ENCODE assay signal across 9 cellular contexts in genomic region chr16:88773812-88774291, GRCh38. TPM values are rescaled to one million over a fixed set of nuclear protein-coding genes. Genes with fewer than 3 reads are reported as not detected.
DNase-seq lines count a peak whose midpoint lies in the region; ATAC-seq and TF ChIP-seq lines count a peak whose summit lies in the region.
"Had no signal": no experiment of that assay in that cellular context is flagged by ENCODE, and none has a peak within 500 bp of the region (broad histone marks: within the 10 kb centered on the region; RNA-seq: fewer than 3 reads in every experiment).

No MANE protein-coding gene starts in this region.

- ATAC-seq in GM21447 (IDR thresholded peaks at IDR 0.05; ENCODE audit: unreplicated experiment): no peak
- no peak for ATAC-seq in naive thymus-derived CD8-positive, alpha-beta T cell
- ATAC-seq: T-cell had no signal

- TF ChIP-seq CTCF in fibroblast of the aortic adventitia (IDR thresholded peaks at IDR 0.05; ENCODE audit: insufficient read depth, low read length) (no peak), dorsolateral prefrontal cortex (IDR thresholded peaks at IDR 0.05 in 54 of 56, conservative IDR thresholded peaks at IDR 0.05 in 2 of 56; ENCODE audit: low read depth in 1 of 56, partially characterized antibody in 56 of 56) (no peak)

- H3K4me3 ChIP-seq in fibroblast of the aortic adventitia (ENCODE audit: low read depth, low read length) (peak overlapping the region; percentile 25), dorsolateral prefrontal cortex (no peak overlapping the region)

- H3K27me3 ChIP-seq in dorsolateral prefrontal cortex: no peaks in the 10 kb centered on the region

- no peak overlapping the region for H3K4me3 Mint-ChIP-seq in naive thymus-derived CD8-positive, alpha-beta T cell
- H3K4me3 Mint-ChIP-seq: T-cell had no signal

- H3K27me3 Mint-ChIP-seq in naive thymus-derived CD8-positive, alpha-beta T cell: no peaks in the 10 kb centered on the region
- H3K27me3 Mint-ChIP-seq: T-cell had no signal

- H3K27ac ChIP-seq in dorsolateral prefrontal cortex: peak overlapping the region in 1 of 59 donors; percentile 41

- no peaks in the 10 kb centered on the region for H3K36me3 Mint-ChIP-seq in naive thymus-derived CD8-positive, alpha-beta T cell
- H3K36me3 Mint-ChIP-seq: T-cell had no signal

- intact Hi-C loops in dorsolateral prefrontal cortex (cut with DNase I): no loop called here

- H3K4me1 Mint-ChIP-seq in naive thymus-derived CD8-positive, alpha-beta T cell: peaks cover 6 to 34% (median 32%) of the 10 kb centered on the region in 4 donors

- DNase-seq in ELF-1 (ENCODE audit: low read depth, low spot score) (peak; percentile 57), SK-N-DZ (ENCODE audit: low spot score) (peak; percentile 65), fibroblast of the aortic adventitia (ENCODE audit: low read depth) (peak; percentile 63), renal cortical epithelial cell (ENCODE audit: low read depth) (peak; percentile 29), dorsolateral prefrontal cortex (no peak), NCI-H345 (lab: John Stamatoyannopoulos, UW) (no peak)
- DNase-seq in naive thymus-derived CD8-positive, alpha-beta T cell: no peak
- DNase-seq: T-cell had no signal

- POLR2A ChIA-PET in naive thymus-derived CD8-positive, alpha-beta T cell (lab: Charles Lee): interaction anchor here (1.1 to 2.0 kb wide), 2 partner anchors 11 to 29 kb away, joined by 3 to 8 read pairs; partner anchors contain the start of gene PIEZO1

- peak overlapping the region in 3 of 10 donors; percentile 59 to 76 (median 67) for H3K27ac Mint-ChIP-seq in naive thymus-derived CD8-positive, alpha-beta T cell

- no peaks in the 10 kb centered on the region for H3K9me3 Mint-ChIP-seq in naive thymus-derived CD8-positive, alpha-beta T cell
- H3K9me3 Mint-ChIP-seq: T-cell had no signal

RNA-seq across cellular contexts. Expression of gene PIEZO1, which starts 11.2 kb away (rescaled TPM):
- 37.9 and 52.7 TPM in 2 replicates for polyA plus RNA-seq in SK-N-DZ (2014; cell fraction: cytosol; rRNA removed)
- polyA plus RNA-seq in SK-N-DZ (2014; cell fraction: nucleus; rRNA removed): 213 and 283 TPM in 2 replicates
- total RNA-seq in fibroblast of the aortic adventitia (ENCODE audit: low replicate concordance): 143 and 150 TPM in 2 replicates
- 147 and 282 TPM in 2 replicates for total RNA-seq in renal cortical epithelial cell
- 10 to 100 TPM; 90.0 to 94.5 TPM for total RNA-seq in naive thymus-derived CD8-positive, alpha-beta T cell
- 1 to 10 TPM; 2.4 to 8.4 (median 5.7) TPM for polyA plus RNA-seq in naive thymus-derived CD8-positive, alpha-beta T cell
- total RNA-seq in dorsolateral prefrontal cortex: 10 to 100 TPM; 14.6 to 86.5 (median 34.6) TPM

RNA-seq across cellular contexts. Expression of gene CDT1, which starts 29.7 kb away (rescaled TPM):
- polyA plus RNA-seq in SK-N-DZ (2014; cell fraction: cytosol; rRNA removed): 77.2 and 112 TPM in 2 replicates
- polyA plus RNA-seq in SK-N-DZ (2014; cell fraction: nucleus; rRNA removed): 39.4 and 47.6 TPM in 2 replicates
- 0.82 and 26.8 TPM in 2 replicates for total RNA-seq in fibroblast of the aortic adventitia (ENCODE audit: low replicate concordance)
- 1.1 and 7.6 TPM in 2 replicates for total RNA-seq in renal cortical epithelial cell
- under 1 TPM in 1 of 2 experiments, not detected in 1; 0.74 TPM for total RNA-seq in naive thymus-derived CD8-positive, alpha-beta T cell
- polyA plus RNA-seq in naive thymus-derived CD8-positive, alpha-beta T cell: under 1 TPM; 0.13 to 0.46 (median 0.26) TPM
- total RNA-seq in dorsolateral prefrontal cortex: 1 to 10 TPM in 106 of 120 experiments, under 1 TPM in 14; 0.49 to 5.3 (median 2.0) TPM

RNA-seq across cellular contexts. Expression of gene APRT, which starts 37.9 kb away (rescaled TPM):
- polyA plus RNA-seq in SK-N-DZ (2014; cell fraction: cytosol; rRNA removed): 144 and 169 TPM in 2 replicates
- polyA plus RNA-seq in SK-N-DZ (2014; cell fraction: nucleus; rRNA removed): 148 and 171 TPM in 2 replicates
- total RNA-seq in fibroblast of the aortic adventitia (ENCODE audit: low replicate concordance) (54.0 and 73.8 TPM in 2 replicates), renal cortical epithelial cell (55.4 and 98.3 TPM in 2 replicates), dorsolateral prefrontal cortex (10 to 100 TPM; 21.9 to 51.6 (median 33.2) TPM)
- 100 to 1,000 TPM; 174 to 183 TPM for total RNA-seq in naive thymus-derived CD8-positive, alpha-beta T cell
- polyA plus RNA-seq in naive thymus-derived CD8-positive, alpha-beta T cell: 100 to 1,000 TPM; 428 to 492 (median 431) TPM

Comparison
In these comparisons a context has a peak if more than half of its experiments do, and no peak if none do; other contexts are left out.
1. DNase-seq: peak in ELF-1 (single experiment), SK-N-DZ (single experiment), fibroblast of the aortic adventitia (single experiment) and renal cortical epithelial cell (single experiment); none in naive thymus-derived CD8-positive, alpha-beta T cell (0 of 10), dorsolateral prefrontal cortex (0 of 10) and NCI-H345 (single experiment).